In genomic region chr10:43042503-43043341, GRCh38 we compare ENCODE assay signal across 25 cellular contexts. TPM values are rescaled to one million over a fixed set of nuclear protein-coding genes. Genes with fewer than 3 reads are reported as not detected.
DNase-seq lines count a peak whose midpoint lies in the region; ATAC-seq and TF ChIP-seq lines count a peak whose summit lies in the region.
"Had no signal": no experiment of that assay in that cellular context is flagged by ENCODE, and none has a peak within 500 bp of the region (broad histone marks: within the 10 kb centered on the region; RNA-seq: fewer than 3 reads in every experiment).

No MANE protein-coding gene starts in this region.

- H3K4me2 ChIP-seq in SK-N-SH = no peak overlapping the region
- H3K4me2 ChIP-seq in PC-3 (ENCODE audit: low read length) = no peak overlapping the region

- H4K20me1 ChIP-seq in SK-N-SH (ENCODE audit: insufficient read depth) = no peaks in the 10 kb centered on the region
- no peaks in the 10 kb centered on the region for H4K20me1 ChIP-seq in PC-3 (ENCODE audit: low read length)

- H3K27me3 ChIP-seq in SK-N-SH (ENCODE audit: insufficient read depth) = no peaks in the 10 kb centered on the region
- H3K27me3 ChIP-seq in PC-3 (ENCODE audit: low read length) = 0 out of 2 replicates have a peak, but pooled peaks cover 4% of the 10 kb centered on the region
- no peaks in the 10 kb centered on the region for H3K27me3 ChIP-seq in stomach
- H3K27me3 ChIP-seq: brain microvascular endothelial cell, esophagus squamous epithelium, tibial nerve had no signal

- TF ChIP-seq CTCF in SK-N-SH (IDR thresholded peaks at IDR 0.05) (no peak), PC-3 (conservative IDR thresholded peaks at IDR 0.05; ENCODE audit: low read depth, low read length) (0 out of 2 replicates have a peak, but pooled peaks have one; percentile 21), stomach (IDR thresholded peaks at IDR 0.05) (no peak)

- TF ChIP-seq POLR2A in stomach (IDR thresholded peaks at IDR 0.05) = no peak

- H3K27me3 Mint-ChIP-seq in T-helper 17 cell = peaks cover 25% of the 10 kb centered on the region
- H3K27me3 Mint-ChIP-seq: activated naive CD4-positive, alpha-beta T cell treated with anti-CD3 and anti-CD28 coated beads, Interleukin-2, amount 50 U/mL, for 24 hours; CD4-positive, alpha-beta T cell had no signal

- WGBS in SK-N-SH (ENCODE audit: low lambda C conversion rate) = 64% methylated on average over 6 of the region's 12 CpGs
- WGBS in stomach, 5 donors = 59 to 90% (median 79%) methylated on average over 7 to 12 of the region's 12 CpGs

- H3K36me3 Mint-ChIP-seq in T-helper 17 cell (ENCODE audit: low read depth) = no peaks in the 10 kb centered on the region
- H3K36me3 Mint-ChIP-seq: activated naive CD4-positive, alpha-beta T cell treated with anti-CD3 and anti-CD28 coated beads, Interleukin-2, amount 50 U/mL, for 24 hours had no signal

- H3K9ac ChIP-seq in SK-N-SH (no peak overlapping the region), PC-3 (ENCODE audit: low read length) (no peak overlapping the region)

- CTCF ChIA-PET in SK-N-SH (lab: Yijun Ruan, JAX) = interaction anchor here (0.8 to 1.0 kb wide), 2 partner anchors 50 to 63 kb away, joined by 3 read pairs; no protein-coding TSS in a partner anchor
- CTCF ChIA-PET in PC-3 (lab: Charles Lee) = no interaction called here

- no TSS peak for BruUV-seq in PC-3 (replicated peaks; lab: Mats Ljungman, UMichigan)

- intact Hi-C loops in PC-3 (cut with micrococcal nuclease) = no loop called here
- intact Hi-C loops in stomach (cut with DNase I; ENCODE audit: low total_unique reads) = no loop called here

- H3K4me1 Mint-ChIP-seq in T-helper 17 cell = peaks cover 3% of the 10 kb centered on the region
- H3K4me1 Mint-ChIP-seq: activated naive CD4-positive, alpha-beta T cell treated with anti-CD3 and anti-CD28 coated beads, Interleukin-2, amount 50 U/mL, for 24 hours had no signal

- H2AFZ ChIP-seq in SK-N-SH (ENCODE audit: low read depth) (no peak overlapping the region), PC-3 (ENCODE audit: low read length) (no peak overlapping the region)

- no peaks in the 10 kb centered on the region for H3K36me3 ChIP-seq in SK-N-SH (replicated peaks in 1 of 2; ENCODE audit: control insufficient read depth in 1 of 2, insufficient read depth in 2 of 2, low read length in 1 of 2)
- no peaks in the 10 kb centered on the region for H3K36me3 ChIP-seq in PC-3 (ENCODE audit: low read depth, low read length)
- no peaks in the 10 kb centered on the region for H3K36me3 ChIP-seq in stomach
- H3K36me3 ChIP-seq: brain microvascular endothelial cell, esophagus squamous epithelium, tibial nerve had no signal

- H3K4me3 Mint-ChIP-seq in T-helper 17 cell = no peak overlapping the region
- H3K4me3 Mint-ChIP-seq: activated naive CD4-positive, alpha-beta T cell treated with anti-CD3 and anti-CD28 coated beads, Interleukin-2, amount 50 U/mL, for 24 hours; CD4-positive, alpha-beta T cell; T-helper 1 cell treated with Interleukin-12 subunit alpha and Interleukin-12 subunit beta and Interleukin-4 antibody, amounts not matched to agents 30 μg/mL and 1 μg/mL, for 36 hours had no signal

- no peak for TF ChIP-seq EP300 in SK-N-SH (IDR thresholded peaks at IDR 0.05; ENCODE audit: borderline replicate concordance in 1 of 2, low read depth in 1 of 2, low read length in 1 of 2)
- TF ChIP-seq EP300 in stomach (IDR thresholded peaks at IDR 0.05) = no peak

- H3K79me2 ChIP-seq in SK-N-SH (ENCODE audit: insufficient read depth) (no peaks in the 10 kb centered on the region), PC-3 (ENCODE audit: low read length) (no peaks in the 10 kb centered on the region)

- H3F3A ChIP-seq in SK-N-SH (replicated peaks; ENCODE audit: insufficient read depth) = no peaks in the 10 kb centered on the region
- H3F3A ChIP-seq in PC-3 (ENCODE audit: low read length, unreplicated experiment) = no peaks in the 10 kb centered on the region

- no peaks in the 10 kb centered on the region for H3K9me2 ChIP-seq in SK-N-SH
- no peaks in the 10 kb centered on the region for H3K9me2 ChIP-seq in PC-3 (replicated peaks; ENCODE audit: low read length)

- DNase-seq in SK-N-SH (peak; percentile 27), PC-3 (no peak), islet precursor cell (peak; percentile 47), stomach (peak; percentile 22), T-helper 17 cell (no peak)
- no peak for DNase-seq in activated CD4-positive, alpha-beta T cell treated with anti-CD3 and anti-CD28 coated beads, Interleukin-2, amount 50 U/mL, for 48 hours
- DNase-seq: activated T-cell treated with anti-CD3 and anti-CD28 coated beads for 4 hours; brain microvascular endothelial cell; esophagus squamous epithelium; kidney glomerular epithelial cell; NCI-H1105 treated with DMSO at 0.1 percent for 48 hours; NCI-H2171; NCI-H82; occipital lobe; stimulated activated CD4-positive, alpha-beta T cell treated with anti-CD3 and anti-CD28 coated beads, Interleukin-4, amount 100 ng/mL, for 24 hours; stimulated activated CD8-positive, alpha-beta memory T cell treated with anti-CD3 and anti-CD28 coated beads, Interleukin-4, amount 100 ng/mL, for 48 hours had no signal

- H3K9me3 ChIP-seq in SK-N-SH = no peaks in the 10 kb centered on the region
- H3K9me3 ChIP-seq in PC-3 (ENCODE audit: low read length) = no peaks in the 10 kb centered on the region
- no peaks in the 10 kb centered on the region for H3K9me3 ChIP-seq in stomach
- no peaks in the 10 kb centered on the region for H3K9me3 ChIP-seq in T-helper 17 cell (ENCODE audit: control insufficient read depth, low read length, poor library complexity, severe bottlenecking)
- H3K9me3 ChIP-seq: esophagus squamous epithelium, tibial nerve had no signal

- peaks cover 0 to 91% of the 10 kb centered on the region in 2 experiments; a peak in 3 of 4 replicates for H3K4me1 ChIP-seq in SK-N-SH (ENCODE audit: control insufficient read depth in 1 of 2, insufficient read depth in 2 of 2, low read depth in 1 of 2, low read length in 1 of 2)
- no peaks in the 10 kb centered on the region for H3K4me1 ChIP-seq in PC-3 (ENCODE audit: insufficient read depth, low read length)
- no peaks in the 10 kb centered on the region for H3K4me1 ChIP-seq in stomach
- H3K4me1 ChIP-seq: esophagus squamous epithelium, tibial nerve had no signal

- no peak overlapping the region for H3K27ac Mint-ChIP-seq in T-helper 17 cell
- H3K27ac Mint-ChIP-seq: activated naive CD4-positive, alpha-beta T cell treated with anti-CD3 and anti-CD28 coated beads, Interleukin-2, amount 50 U/mL, for 24 hours; CD4-positive, alpha-beta T cell; T-helper 1 cell treated with Interleukin-12 subunit alpha and Interleukin-12 subunit beta and Interleukin-4 antibody, amounts not matched to agents 30 μg/mL and 1 μg/mL, for 36 hours had no signal

- H3K4me3 ChIP-seq in SK-N-SH (ENCODE audit: low read depth in 2 of 2, low read length in 1 of 2) (no peak overlapping the region), PC-3 (ENCODE audit: low read length) (no peak overlapping the region), stomach (no peak overlapping the region)
- H3K4me3 ChIP-seq: dorsolateral prefrontal cortex, esophagus squamous epithelium, skin epidermis, tibial nerve had no signal

- POLR2A ChIA-PET in SK-N-SH (lab: Yijun Ruan, JAX) (no interaction called here), PC-3 (lab: Charles Lee; ENCODE audit: unreplicated experiment) (no interaction called here)

- peak; percentile 37; the same call in 1 of the 2 replicates for TF ChIP-seq RAD21 in SK-N-SH (IDR thresholded peaks at IDR 0.05; ENCODE audit: low read length)

- peak overlapping the region in 1 of 2 experiments; percentile 83; a peak in 2 of 4 replicates for H3K27ac ChIP-seq in SK-N-SH (ENCODE audit: low read depth in 2 of 2, low read length in 1 of 2)
- no peak overlapping the region for H3K27ac ChIP-seq in PC-3 (ENCODE audit: low read length)
- H3K27ac ChIP-seq in stomach = no peak overlapping the region
- H3K27ac ChIP-seq: brain microvascular endothelial cell, dorsolateral prefrontal cortex, esophagus squamous epithelium, RWPE1, skin epidermis, tibial nerve had no signal

- ATAC-seq in SK-N-SH treated with all-trans-retinoic acid at 6 μM for 48 hours (no peak), PC-3 (no peak), T-helper 17 cell (no peak), GM19023 (IDR thresholded peaks at IDR 0.05; ENCODE audit: unreplicated experiment) (no peak)

TF ChIP-seq in SK-N-SH, 30 proteins besides CTCF, POLR2A, EP300 and RAD21:
- TF ChIP-seq SMC3 (IDR thresholded peaks at IDR 0.05; ENCODE audit: low read depth, low read length) (peak; percentile 24; the same call in 1 of the 2 replicates), CHD2 (IDR thresholded peaks at IDR 0.05; ENCODE audit: low read length, partially characterized antibody) (no peak)

TF ChIP-seq in SK-N-SH treated with all-trans-retinoic acid at 6 μM for 48 hours, 23 proteins besides CTCF, POLR2A, EP300 and RAD21:
- TF ChIP-seq TOX (CRISPR knock-in tag; IDR thresholded peaks at IDR 0.05; ENCODE audit: borderline replicate concordance) (no peak), TSHZ2 (CRISPR knock-in tag; IDR thresholded peaks at IDR 0.05) (no peak)
TF ChIP-seq in SK-N-SH treated with all-trans-retinoic acid at 6 μM for 48 hours: peak in this region for 0.

RNA-seq across cellular contexts. Expression of gene RET, which starts 34.1 kb away (rescaled TPM):
- polyA plus RNA-seq in SK-N-SH (2012; rRNA removed) = 3.2 and 6.8 TPM in 2 replicates
- 5.8 and 12.3 TPM in 2 replicates for polyA plus RNA-seq in SK-N-SH (2012; cell fraction: cytosol; rRNA removed)
- 11.5 and 17.8 TPM in 2 replicates for polyA plus RNA-seq in SK-N-SH (2012; cell fraction: nucleus; rRNA removed)
- not detected in 2 replicates for total RNA-seq in PC-3 (2014; rRNA removed)
- 1 to 10 TPM in 3 of 5 donors, not detected in 2; 3.1 to 9.8 (median 3.2) TPM for total RNA-seq in stomach
- polyA plus RNA-seq in stomach = 1 to 10 TPM in 1 of 3 donors, under 1 TPM in 2; 0.31 to 1.9 (median 0.93) TPM
- total RNA-seq in T-helper 17 cell = under 1 TPM in 1 of 2 donors, not detected in 1; 0.34 TPM
- total RNA-seq: CD4-positive, alpha-beta T cell had no signal

Comparison
In these comparisons a context has a peak if more than half of its experiments do, and no peak if none do; other contexts are left out.
1. DNase-seq: peak in SK-N-SH (single experiment), islet precursor cell (single experiment) and stomach (single experiment); none in PC-3 (single experiment), T-helper 17 cell (0 of 3) and activated CD4-positive, alpha-beta T cell treated with anti-CD3 and anti-CD28 coated beads, Interleukin-2, amount 50 U/mL, for 48 hours (0 of 2).